11 cellular contexts compared by ENCODE assay signal in genomic region chr1:212635141-212635601, GRCh38. TPM values are rescaled to one million over a fixed set of nuclear protein-coding genes. Genes with fewer than 3 reads are reported as not detected.
DNase-seq lines count a peak whose midpoint lies in the region; ATAC-seq and TF ChIP-seq lines count a peak whose summit lies in the region.
"Had no signal": no experiment of that assay in that cellular context is flagged by ENCODE, and none has a peak within 500 bp of the region (broad histone marks: within the 10 kb centered on the region; RNA-seq: fewer than 3 reads in every experiment).

No MANE protein-coding gene starts in this region.

- TF ChIP-seq POLR2A in gastrocnemius medialis (IDR thresholded peaks at IDR 0.05): no peak

- in situ Hi-C loops in gastrocnemius medialis (cut with MboI; ENCODE audit: low sequenced_read_pairs in 4 of 4): no loop called here

- H3K9me3 ChIP-seq in MM.1S (replicated peaks; ENCODE audit: insufficient read depth, low read length) (no peaks in the 10 kb centered on the region), gastrocnemius medialis (no peaks in the 10 kb centered on the region)

- H3K36me3 ChIP-seq in MM.1S (replicated peaks; ENCODE audit: insufficient read depth, low read length): no peaks in the 10 kb centered on the region
- no peaks in the 10 kb centered on the region for H3K36me3 ChIP-seq in gastrocnemius medialis

- H3K27ac ChIP-seq in MM.1S (ENCODE audit: low read length) (peak overlapping the region; percentile 68), gastrocnemius medialis (peak overlapping the region; percentile 69 to 78 (median 72))
- H3K27ac ChIP-seq: 22Rv1 had no signal

- H3K9me2 ChIP-seq in MM.1S (replicated peaks; ENCODE audit: insufficient read depth, low read length): no peaks in the 10 kb centered on the region

- peak overlapping the region; percentile 9; the same call in 1 of the 2 replicates for H3K9ac ChIP-seq in MM.1S (ENCODE audit: low read length)

- CTCF ChIA-PET in HEK293T (lab: Yijun Ruan, JAX): interaction anchor here (1.3 kb wide), 1 partner anchor 30 kb away, joined by 3 read pairs; no protein-coding TSS in a partner anchor

- peaks cover 38% of the 10 kb centered on the region for H3K4me1 ChIP-seq in MM.1S (ENCODE audit: low read length)
- peaks cover 5 to 27% of the 10 kb centered on the region in 2 donors for H3K4me1 ChIP-seq in gastrocnemius medialis

- POLR2A ChIA-PET in HEK293T (lab: Yijun Ruan, JAX): no interaction called here

- no peaks in the 10 kb centered on the region for H3K79me2 ChIP-seq in MM.1S (ENCODE audit: low read length)

- H3K27me3 ChIP-seq in MM.1S (replicated peaks; ENCODE audit: insufficient read depth, low read length): no peaks in the 10 kb centered on the region
- peaks cover 0 to 6% (median 0%) of the 10 kb centered on the region in 3 donors for H3K27me3 ChIP-seq in gastrocnemius medialis

- intact Hi-C loops in gastrocnemius medialis (cut with DNase I; ENCODE audit: low total_unique reads): no loop called here

- peak overlapping the region; percentile 51 for H3K4me2 ChIP-seq in MM.1S (ENCODE audit: low read depth, low read length)

- TF ChIP-seq CTCF in MM.1S (IDR thresholded peaks at IDR 0.05; ENCODE audit: low read length) (no peak), gastrocnemius medialis (IDR thresholded peaks at IDR 0.05 in 4 of 5, conservative IDR thresholded peaks at IDR 0.05 in 1 of 5) (no peak)

- peaks cover 30% of the 10 kb centered on the region for H3F3A ChIP-seq in MM.1S (ENCODE audit: insufficient read depth, low read length)

- no peak overlapping the region for H3K4me3 ChIP-seq in MM.1S (ENCODE audit: low read length)
- H3K4me3 ChIP-seq in gastrocnemius medialis: peak overlapping the region in 1 of 4 donors; percentile 3

- ATAC-seq in gastrocnemius medialis (no peak), GM21723 (IDR thresholded peaks at IDR 0.05; ENCODE audit: unreplicated experiment) (no peak)

- no peaks in the 10 kb centered on the region for H4K20me1 ChIP-seq in MM.1S (ENCODE audit: insufficient read depth, low read length)

- 0 out of 2 replicates have a peak overlapping the region, but pooled peaks have one; percentile 2 for H2AFZ ChIP-seq in MM.1S (ENCODE audit: low read length)

- DNase-seq in DMS 273 (lab: John Stamatoyannopoulos, UW; ENCODE audit: unreplicated experiment): peak; percentile 50
- DNase-seq in DMS 273 treated with DMSO at 0.1 percent for 48 hours (lab: John Stamatoyannopoulos, UW): no peak
- DNase-seq in MM.1S: peak; percentile 94
- DNase-seq in dermis blood vessel endothelial cell: peak; percentile 64
- no peak for DNase-seq in gastrocnemius medialis
- DNase-seq in HEK293T (ENCODE audit: extremely low spot score): no peak
- DNase-seq in NCI-H1105 (lab: John Stamatoyannopoulos, UW): no peak
- DNase-seq: activated effector memory CD4-positive, alpha-beta T cell treated with Interleukin-2 at 50 U/mL for 16 hours; NCI-H748 treated with DMSO at 0.1 percent for 48 hours had no signal

TF ChIP-seq in HEK293T, 16 proteins besides CTCF, POLR2A, EP300 and RAD21:
- no peak for TF ChIP-seq PKNOX1 (IDR thresholded peaks at IDR 0.05)
- no peak for TF ChIP-seq ZNF384 (IDR thresholded peaks at IDR 0.05)
- no peak for TF ChIP-seq LEF1 (IDR thresholded peaks at IDR 0.05; ENCODE audit: borderline replicate concordance)
- no peak for TF ChIP-seq ELF4 (IDR thresholded peaks at IDR 0.05)
- no peak for TF ChIP-seq SUZ12 (IDR thresholded peaks at IDR 0.05)
- no peak for TF ChIP-seq SP1 (IDR thresholded peaks at IDR 0.05)
- no peak for TF ChIP-seq NFRKB (IDR thresholded peaks at IDR 0.05)
- TF ChIP-seq L3MBTL2 (conservative IDR thresholded peaks at IDR 0.05): no peak
- TF ChIP-seq BHLHE40 (IDR thresholded peaks at IDR 0.05; ENCODE audit: borderline replicate concordance): no peak
- no peak for TF ChIP-seq TARDBP (IDR thresholded peaks at IDR 0.05)
- TF ChIP-seq HDGF (IDR thresholded peaks at IDR 0.05; ENCODE audit: borderline replicate concordance): no peak
- no peak for TF ChIP-seq CTBP1 (IDR thresholded peaks at IDR 0.05; ENCODE audit: borderline replicate concordance)
- TF ChIP-seq FOXA1 (IDR thresholded peaks at IDR 0.05): no peak
TF ChIP-seq in HEK293T: peak in this region for 0.

RNA-seq across cellular contexts. Expression of gene ATF3, which starts 26.6 kb away (rescaled TPM):
- 1.4 and 6.0 TPM in 2 replicates for total RNA-seq in dermis blood vessel endothelial cell
- 1 to 10 TPM; 1.9 to 7.4 (median 7.2) TPM for total RNA-seq in gastrocnemius medialis

Comparison
In these comparisons a context has a peak if more than half of its experiments do, and no peak if none do; other contexts are left out.
1. DNase-seq: peak in DMS 273 (single experiment), MM.1S (single experiment) and dermis blood vessel endothelial cell (single experiment); none in DMS 273 treated with DMSO at 0.1 percent for 48 hours (single experiment), gastrocnemius medialis (0 of 2), HEK293T (single experiment) and NCI-H1105 (single experiment).